Comparison of ENCODE assay signal across 14 cellular contexts in the genomic region with DNA sequence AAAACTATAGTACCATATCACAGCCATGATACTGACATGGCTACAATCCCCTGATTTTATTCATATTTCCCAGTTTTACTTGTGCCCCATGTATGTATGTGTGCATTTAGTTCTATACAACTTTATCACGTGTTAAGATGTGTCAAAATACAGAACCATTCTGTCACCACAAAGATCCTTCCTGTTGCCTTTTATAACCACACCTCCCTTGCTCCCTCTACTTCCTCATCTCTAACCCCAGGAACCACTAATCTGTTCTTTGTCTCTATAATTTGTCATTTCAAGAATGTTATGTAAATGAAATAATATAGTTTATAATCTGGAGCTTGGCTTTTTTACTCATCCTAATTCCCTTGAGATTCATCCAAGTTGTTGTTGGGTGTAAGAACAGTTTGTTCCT.
A peak's percentile ranks its signal among the peaks of the same experiment; 100 is the strongest.
DNase-seq lines count a peak whose midpoint lies in the region; ATAC-seq and TF ChIP-seq lines count a peak whose summit lies in the region.
"Had no signal": no experiment of that assay in that cellular context is flagged by ENCODE, and none has a peak within 500 bp of the region (broad histone marks: within the 10 kb centered on the region; RNA-seq: fewer than 3 reads in every experiment).

No MANE protein-coding gene starts in this region.

- H3K9me3 Mint-ChIP-seq in activated T-helper 1 cell treated with anti-CD3 and anti-CD28 coated beads, Interleukin-12 subunit alpha, Interleukin-12 subunit beta, Interleukin-2, Interleukin-4 antibody, amounts not matched to agents 30 ng/mL and 10 ng/mL and 1 ng/mL, durations not matched to agents 14 hours and 24 hours and 36 hours = peaks cover 16% of the 10 kb centered on the region

- H3K4me3 ChIP-seq in Jurkat, Clone E6-1 (ENCODE audit: low read length) = no peak overlapping the region
- no peak overlapping the region for H3K4me3 ChIP-seq in foreskin fibroblast (ENCODE audit: low read depth in 1 of 2, low read length in 2 of 2)
- H3K4me3 ChIP-seq: dorsolateral prefrontal cortex had no signal

- peaks cover 4% of the 10 kb centered on the region for H3K27me3 Mint-ChIP-seq in activated T-helper 1 cell treated with anti-CD3 and anti-CD28 coated beads, Interleukin-12 subunit alpha, Interleukin-12 subunit beta, Interleukin-2, Interleukin-4 antibody, amounts not matched to agents 30 ng/mL and 10 ng/mL and 1 ng/mL, durations not matched to agents 14 hours and 24 hours and 36 hours (ENCODE audit: insufficient read depth)

- intact Hi-C loops in activated T-helper 1 cell treated with anti-CD3 and anti-CD28 coated beads, Interleukin-12 subunit alpha, Interleukin-12 subunit beta, Interleukin-2, Interleukin-4 antibody, amounts not matched to agents 30 ng/mL and 10 ng/mL and 1 ng/mL, durations not matched to agents 14 hours and 24 hours and 36 hours (cut with micrococcal nuclease) = loop anchor here (1.0 kb wide), 2 partner anchors 17 to 59 kb away; no protein-coding TSS in a partner anchor

- H3K4me3 Mint-ChIP-seq in activated T-helper 1 cell treated with anti-CD3 and anti-CD28 coated beads, Interleukin-12 subunit alpha, Interleukin-12 subunit beta, Interleukin-2, Interleukin-4 antibody, amounts not matched to agents 30 ng/mL and 10 ng/mL and 1 ng/mL, durations not matched to agents 14 hours and 24 hours and 36 hours = no peak overlapping the region

- peak; percentile 80 for ATAC-seq in GM18870 (IDR thresholded peaks at IDR 0.05; ENCODE audit: unreplicated experiment)
- ATAC-seq in GM18873 (IDR thresholded peaks at IDR 0.05; ENCODE audit: low FRiP score, unreplicated experiment) = no peak
- ATAC-seq in GM19351 (IDR thresholded peaks at IDR 0.05; ENCODE audit: unreplicated experiment) = no peak

- DNase-seq in CD1c-positive myeloid dendritic cell (ENCODE audit: extremely low spot score) (peak; percentile 79), foreskin fibroblast (no peak), COLO829 (ENCODE audit: low spot score) (no peak)
- peak; percentile 82 for DNase-seq in Jurkat, Clone E6-1 (ENCODE audit: low read depth, low spot score)
- DNase-seq in activated T-helper 1 cell treated with anti-CD3 and anti-CD28 coated beads, Interleukin-12 subunit alpha, Interleukin-12 subunit beta, Interleukin-2, Interleukin-4 antibody, amounts not matched to agents 30 ng/mL and 10 ng/mL and 1 ng/mL, durations not matched to agents 14 hours and 24 hours and 36 hours (ENCODE audit: low spot score) = peak; percentile 14
- DNase-seq: activated gamma-delta T cell treated with Interleukin-2 at 50 U/mL for 16 hours; COR-L47; dorsolateral prefrontal cortex; mesendoderm; NCI-H524 treated with DMSO at 0.1 percent for 48 hours; stimulated activated CD8-positive, alpha-beta memory T cell treated with anti-CD3 and anti-CD28 coated beads, Interleukin-4, amount 100 ng/mL, for 48 hours had no signal

- peaks cover 29% of the 10 kb centered on the region for H3K36me3 Mint-ChIP-seq in activated T-helper 1 cell treated with anti-CD3 and anti-CD28 coated beads, Interleukin-12 subunit alpha, Interleukin-12 subunit beta, Interleukin-2, Interleukin-4 antibody, amounts not matched to agents 30 ng/mL and 10 ng/mL and 1 ng/mL, durations not matched to agents 14 hours and 24 hours and 36 hours (ENCODE audit: low read depth)

- no peak for TF ChIP-seq CTCF in foreskin fibroblast (IDR thresholded peaks at IDR 0.05; ENCODE audit: low read depth, low read length)

- peak overlapping the region; percentile 52 for H3K27ac Mint-ChIP-seq in activated T-helper 1 cell treated with anti-CD3 and anti-CD28 coated beads, Interleukin-12 subunit alpha, Interleukin-12 subunit beta, Interleukin-2, Interleukin-4 antibody, amounts not matched to agents 30 ng/mL and 10 ng/mL and 1 ng/mL, durations not matched to agents 14 hours and 24 hours and 36 hours

- peaks cover 76% of the 10 kb centered on the region for H3K4me1 Mint-ChIP-seq in activated T-helper 1 cell treated with anti-CD3 and anti-CD28 coated beads, Interleukin-12 subunit alpha, Interleukin-12 subunit beta, Interleukin-2, Interleukin-4 antibody, amounts not matched to agents 30 ng/mL and 10 ng/mL and 1 ng/mL, durations not matched to agents 14 hours and 24 hours and 36 hours (ENCODE audit: low read depth)

Comparison
In these comparisons a context has a peak if more than half of its experiments do, and no peak if none do; other contexts are left out.
1. DNase-seq: peak in CD1c-positive myeloid dendritic cell (single experiment), Jurkat, Clone E6-1 (single experiment) and activated T-helper 1 cell treated with anti-CD3 and anti-CD28 coated beads, Interleukin-12 subunit alpha, Interleukin-12 subunit beta, Interleukin-2, Interleukin-4 antibody, amounts not matched to agents 30 ng/mL and 10 ng/mL and 1 ng/mL, durations not matched to agents 14 hours and 24 hours and 36 hours (single experiment); none in foreskin fibroblast (0 of 2) and COLO829 (single experiment).